27 cellular contexts compared by ENCODE assay signal in genomic region chr7:85950418-85950817, GRCh38.
"Had no signal": no experiment of that assay in that cellular context is flagged by ENCODE, and none has a peak within 500 bp of the region (broad histone marks: within the 10 kb centered on the region; RNA-seq: fewer than 3 reads in every experiment).

No MANE protein-coding gene starts in this region.

- H3K27ac ChIP-seq: colonic mucosa, coronary artery, dorsolateral prefrontal cortex, epithelial cell of prostate, esophagus muscularis mucosa, esophagus squamous epithelium, foreskin keratinocyte, gastrocnemius medialis, gastroesophageal sphincter, heart left ventricle, heart right ventricle had no signal

- H3K9me3 ChIP-seq: colonic mucosa, gastrocnemius medialis had no signal

- H3K27me3 Mint-ChIP-seq: dendritic cell treated with granulocyte-macrophage colony-stimulating factor and Interleukin-4, amounts not matched to agents 40 ng/mL and 50 ng/mL, for 4 days; effector memory CD8-positive, alpha-beta T cell had no signal

- H3K4me3 Mint-ChIP-seq: dendritic cell treated with granulocyte-macrophage colony-stimulating factor and Interleukin-4, amounts not matched to agents 40 ng/mL and 50 ng/mL, for 4 days; effector memory CD8-positive, alpha-beta T cell had no signal

- H3K36me3 ChIP-seq: colonic mucosa, esophagus muscularis mucosa, esophagus squamous epithelium, gastrocnemius medialis, gastroesophageal sphincter, heart left ventricle, heart right ventricle had no signal

- H3K4me3 ChIP-seq: colonic mucosa, coronary artery, dorsolateral prefrontal cortex, esophagus muscularis mucosa, esophagus squamous epithelium, gastrocnemius medialis, gastroesophageal sphincter, heart left ventricle, heart right ventricle had no signal

- FAIRE-seq: colon, endometrium, endothelial cell of umbilical vein, frontal cortex had no signal

- H3K4me1 ChIP-seq: colonic mucosa, esophagus muscularis mucosa, esophagus squamous epithelium, foreskin keratinocyte, gastrocnemius medialis, gastroesophageal sphincter, heart left ventricle, heart right ventricle had no signal

- DNase-seq: colonic mucosa; cortex of kidney; dermis blood vessel endothelial cell; dorsolateral prefrontal cortex; effector CD4-positive, alpha-beta T cell; effector CD8-positive, alpha-beta T cell; effector memory CD4-positive, alpha-beta T cell; effector memory CD8-positive, alpha-beta T cell; erythroblast; esophagus squamous epithelium; foreskin fibroblast; foreskin keratinocyte; foreskin melanocyte; gastrocnemius medialis; head of caudate nucleus; heart left ventricle; heart right ventricle had no signal

- H3K27ac Mint-ChIP-seq: dendritic cell treated with granulocyte-macrophage colony-stimulating factor and Interleukin-4, amounts not matched to agents 40 ng/mL and 50 ng/mL, for 4 days; effector memory CD8-positive, alpha-beta T cell had no signal

- ATAC-seq: effector memory CD8-positive, alpha-beta T cell; esophagus mucosa; foreskin keratinocyte; gastrocnemius medialis; gastroesophageal sphincter; heart left ventricle; heart right ventricle had no signal

- H3K27me3 ChIP-seq: colonic mucosa, dorsolateral prefrontal cortex, esophagus muscularis mucosa, esophagus squamous epithelium, foreskin keratinocyte, gastrocnemius medialis, gastroesophageal sphincter, heart left ventricle, heart right ventricle had no signal
